In the genomic region with DNA sequence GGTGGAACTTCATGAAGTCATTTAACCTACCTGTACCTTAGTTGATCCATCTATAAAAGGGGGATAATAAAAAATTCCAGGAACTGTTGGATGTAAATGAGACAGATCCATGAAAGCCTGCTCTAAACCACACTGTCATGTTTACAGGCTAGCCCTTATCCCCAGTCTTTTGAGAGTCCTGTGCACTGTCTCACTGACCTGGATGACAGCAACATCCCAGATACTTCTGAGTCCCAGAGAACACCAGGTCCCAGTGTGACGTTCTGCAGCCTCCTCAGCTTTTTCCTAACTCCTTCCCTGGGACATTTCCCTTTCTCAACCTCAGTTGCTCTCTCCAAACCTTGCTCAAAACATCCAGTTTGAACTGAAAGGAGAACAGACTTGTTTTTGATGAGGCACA, we compare ENCODE assay signal across 17 cellular contexts.
DNase-seq lines count a peak whose midpoint lies in the region; ATAC-seq, FAIRE-seq and TF ChIP-seq lines count a peak whose summit lies in the region.
"Had no signal": no experiment of that assay in that cellular context is flagged by ENCODE, and none has a peak within 500 bp of the region (broad histone marks: within the 10 kb centered on the region; RNA-seq: fewer than 3 reads in every experiment).

No MANE protein-coding gene starts in this region.

- H3K27me3 ChIP-seq in breast epithelium = no peaks in the 10 kb centered on the region
- H3K27me3 ChIP-seq in RWPE2 (ENCODE audit: insufficient read depth, poor library complexity, severe bottlenecking) = no peaks in the 10 kb centered on the region
- no peaks in the 10 kb centered on the region for H3K27me3 ChIP-seq in heart left ventricle
- H3K27me3 ChIP-seq in keratinocyte (ENCODE audit: control insufficient read depth, extremely low read depth, insufficient read depth, low read length) = no peaks in the 10 kb centered on the region
- H3K27me3 ChIP-seq in BE2C = no peaks in the 10 kb centered on the region

- 0 out of 3 replicates have a peak, but pooled peaks have one; percentile 24 for ATAC-seq in RWPE2 (ENCODE audit: low read depth)
- ATAC-seq in heart left ventricle = peak in 3 of 4 donors; percentile 75 to 87 (median 76)
- no peak for ATAC-seq in GM21619 (IDR thresholded peaks at IDR 0.05; ENCODE audit: unreplicated experiment)
- ATAC-seq: HepG2 had no signal

- POLR2A ChIA-PET in MCF 10A (lab: Yijun Ruan, JAX) = interaction anchor here (0.6 to 2.5 kb wide), 2 partner anchors 8 to 87 kb away, joined by 3 to 7 read pairs; no protein-coding TSS in a partner anchor

- peaks cover 18% of the 10 kb centered on the region for H3K4me1 Mint-ChIP-seq in MCF 10A (ENCODE audit: insufficient read depth, unreplicated experiment)
- H3K4me1 Mint-ChIP-seq: B cell; CD4-positive, alpha-beta memory T cell had no signal

- intact Hi-C loops in MCF 10A (cut with micrococcal nuclease) = no loop called here
- intact Hi-C loops in breast epithelium (cut with DNase I; ENCODE audit: low total_unique reads) = no loop called here
- intact Hi-C loops in heart left ventricle (cut with DNase I) = loop anchor here in 1 of 10 donors (5.0 kb wide), 1 partner anchor 291 kb away; a partner anchor contains a TSS

- H3K79me2 ChIP-seq in keratinocyte (ENCODE audit: control insufficient read depth, insufficient read depth, low read length) = no peaks in the 10 kb centered on the region

- H3K9me3 ChIP-seq in breast epithelium = no peaks in the 10 kb centered on the region
- no peaks in the 10 kb centered on the region for H3K9me3 ChIP-seq in RWPE2 (ENCODE audit: severe bottlenecking)
- H3K9me3 ChIP-seq in heart left ventricle = no peaks in the 10 kb centered on the region
- H3K9me3 ChIP-seq in keratinocyte (ENCODE audit: control insufficient read depth, low read depth, low read length) = no peaks in the 10 kb centered on the region
- no peaks in the 10 kb centered on the region for H3K9me3 ChIP-seq in BE2C
- H3K9me3 ChIP-seq: HAP-1 had no signal

- H3K36me3 ChIP-seq in breast epithelium (no peaks in the 10 kb centered on the region), RWPE2 (ENCODE audit: low read depth) (no peaks in the 10 kb centered on the region), heart left ventricle (no peaks in the 10 kb centered on the region), keratinocyte (ENCODE audit: control insufficient read depth in 2 of 2, extremely low read depth in 1 of 2, insufficient read depth in 2 of 2, low read length in 2 of 2) (no peaks in the 10 kb centered on the region), BE2C (no peaks in the 10 kb centered on the region)
- H3K36me3 ChIP-seq: HAP-1 had no signal

- H3K9me1 ChIP-seq in keratinocyte (ENCODE audit: control insufficient read depth, extremely low read depth, insufficient read depth, low read length) = no peaks in the 10 kb centered on the region

- H3K27me3 Mint-ChIP-seq in MCF 10A (ENCODE audit: insufficient read depth, unreplicated experiment) = no peaks in the 10 kb centered on the region
- H3K27me3 Mint-ChIP-seq: B cell; CD4-positive, alpha-beta memory T cell had no signal

- CTCF ChIA-PET in MCF 10A (lab: Yijun Ruan, JAX) = no interaction called here

- H3K27ac Mint-ChIP-seq in MCF 10A (ENCODE audit: low read depth, unreplicated experiment) = peak overlapping the region; percentile 8
- H3K27ac Mint-ChIP-seq: B cell; CD4-positive, alpha-beta memory T cell had no signal

- 7 to 38% (median 29%) methylated on average over 1 of the region's 1 CpG for WGBS in heart left ventricle, 4 donors

- H3K9me3 Mint-ChIP-seq in MCF 10A (ENCODE audit: unreplicated experiment) = no peaks in the 10 kb centered on the region
- H3K9me3 Mint-ChIP-seq: CD4-positive, alpha-beta memory T cell had no signal

- peak overlapping the region; percentile 59 for H3K4me2 ChIP-seq in keratinocyte (ENCODE audit: control insufficient read depth, extremely low read depth, insufficient read depth, low read depth, low read length)

- TF ChIP-seq POLR2A in breast epithelium (IDR thresholded peaks at IDR 0.05) (no peak), heart left ventricle (IDR thresholded peaks at IDR 0.05) (no peak)

- H3K4me3 ChIP-seq in breast epithelium (no peak overlapping the region), RWPE2 (ENCODE audit: severe bottlenecking) (no peak overlapping the region), heart left ventricle (no peak overlapping the region), keratinocyte (ENCODE audit: control insufficient read depth in 2 of 3, extremely low read depth in 1 of 3, insufficient read depth in 2 of 3, low read depth in 1 of 3, low read length in 3 of 3) (no peak overlapping the region), BE2C (ENCODE audit: low read depth, low read length) (no peak overlapping the region)
- H3K4me3 ChIP-seq: GM12878, HAP-1 had no signal

- DNase-seq in MCF 10A (ENCODE audit: unreplicated experiment) (no peak), breast epithelium (ENCODE audit: low spot score in 2 of 2) (no peak), RWPE2 (ENCODE audit: low spot score) (no peak), heart left ventricle (no peak), keratinocyte (ENCODE audit: low read depth, low spot score) (no peak), BE2C (no peak), NCI-H82 treated with DMSO at 0.1 percent for 48 hours (lab: John Stamatoyannopoulos, UW; ENCODE audit: unreplicated experiment) (no peak)
- DNase-seq: CD4-positive, alpha-beta memory T cell had no signal

- H2AFZ ChIP-seq in keratinocyte (ENCODE audit: control insufficient read depth, low read length) = no peak overlapping the region

- no peak overlapping the region for H3K9ac ChIP-seq in keratinocyte (ENCODE audit: control insufficient read depth, extremely low read depth, insufficient read depth, low read length)

- no peaks in the 10 kb centered on the region for H3K36me3 Mint-ChIP-seq in MCF 10A (ENCODE audit: insufficient read depth, unreplicated experiment)

- TF ChIP-seq CTCF in MCF 10A (IDR thresholded peaks at IDR 0.05; ENCODE audit: unreplicated experiment) (no peak), breast epithelium (IDR thresholded peaks at IDR 0.05) (no peak), RWPE2 (IDR thresholded peaks at IDR 0.05; ENCODE audit: poor library complexity, severe bottlenecking) (no peak), heart left ventricle (IDR thresholded peaks at IDR 0.05) (no peak), keratinocyte (optimal IDR thresholded peaks at IDR 0.05 in 1 of 3, IDR thresholded peaks at IDR 0.05 in 1 of 3, conservative IDR thresholded peaks at IDR 0.05 in 1 of 3; ENCODE audit: extremely low read depth in 1 of 3, insufficient read depth in 2 of 3, low read length in 3 of 3) (no peak), BE2C (IDR thresholded peaks at IDR 0.05; ENCODE audit: low read depth, low read length) (no peak)

- H4K20me1 ChIP-seq in keratinocyte (ENCODE audit: control insufficient read depth, extremely low read depth, insufficient read depth, low read length) = no peaks in the 10 kb centered on the region

- no TSS peak for BruUV-seq in MCF 10A (replicated peaks; lab: Mats Ljungman, UMichigan)

- H3K4me1 ChIP-seq in breast epithelium (no peaks in the 10 kb centered on the region), RWPE2 (ENCODE audit: insufficient read depth, poor library complexity, severe bottlenecking) (peaks cover 10% of the 10 kb centered on the region), heart left ventricle (peaks cover 0 to 25% (median 0%) of the 10 kb centered on the region in 12 donors), keratinocyte (ENCODE audit: control insufficient read depth, extremely low read depth, insufficient read depth, low read length) (peaks cover 44% of the 10 kb centered on the region), BE2C (no peaks in the 10 kb centered on the region)
- H3K4me1 ChIP-seq: HAP-1 had no signal

- H3K4me3 Mint-ChIP-seq in MCF 10A (ENCODE audit: unreplicated experiment) = no peak overlapping the region
- H3K4me3 Mint-ChIP-seq: B cell; CD4-positive, alpha-beta memory T cell had no signal

- dilution Hi-C loops in keratinocyte (cut with MboI; ENCODE audit: extremely low pct_ligation_motif_present, low sequenced_read_pairs) = no loop called here

- H3K27ac ChIP-seq in breast epithelium (no peak overlapping the region), RWPE2 (ENCODE audit: poor library complexity, severe bottlenecking) (no peak overlapping the region), heart left ventricle (peak overlapping the region in 6 of 12 donors; percentile 12 to 69 (median 38)), keratinocyte (ENCODE audit: control insufficient read depth, insufficient read depth, low read length) (peak overlapping the region; percentile 61)
- H3K27ac ChIP-seq: C4-2B had no signal

- peak; percentile 59 for FAIRE-seq in keratinocyte (lab: Jason Lieb, UNC)
- FAIRE-seq: A204.1, GM12878, H1, HepG2, HTR-8/SVneo had no signal
